ENCODE assay signal across 19 cellular contexts in the genomic region with DNA sequence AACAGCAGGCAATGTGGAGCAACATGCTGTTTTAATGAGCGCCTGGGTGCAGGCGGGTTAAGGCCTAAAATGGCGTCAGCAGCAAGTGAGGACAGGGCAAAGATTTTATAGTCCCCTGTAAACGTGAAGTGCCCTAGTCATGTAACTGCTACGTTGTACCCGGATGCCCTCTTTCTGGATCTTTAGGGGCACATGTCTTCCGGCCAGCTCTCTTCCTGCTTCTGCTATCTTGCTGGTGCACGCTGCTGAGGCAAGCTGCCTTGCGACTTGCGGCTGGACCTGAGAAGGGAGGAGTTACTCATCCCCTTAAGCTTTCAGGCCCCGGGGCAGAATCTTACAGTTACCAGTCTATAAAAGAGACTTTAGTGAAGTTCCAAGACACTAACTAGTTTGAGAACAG.
A peak's percentile ranks its signal among the peaks of the same experiment; 100 is the strongest.
DNase-seq lines count a peak whose midpoint lies in the region; ATAC-seq, FAIRE-seq and TF ChIP-seq lines count a peak whose summit lies in the region.
"Had no signal": no experiment of that assay in that cellular context is flagged by ENCODE, and none has a peak within 500 bp of the region (broad histone marks: within the 10 kb centered on the region; RNA-seq: fewer than 3 reads in every experiment).

No MANE protein-coding gene starts in this region.

- no peaks in the 10 kb centered on the region for H3K9me3 Mint-ChIP-seq in GM23338

- no peak overlapping the region for H2BK120ac ChIP-seq in mesenchymal stem cell (ENCODE audit: low read depth, low read length)

- ATAC-seq in GM23338 (no peak), GM18909 (IDR thresholded peaks at IDR 0.05; ENCODE audit: poor library complexity, unreplicated experiment) (no peak), HG02885 (IDR thresholded peaks at IDR 0.05; ENCODE audit: poor library complexity, unreplicated experiment) (no peak)

- 53 to 71% methylated on average over 9 to 11 of the region's 11 CpGs for WGBS in testis, 2 donors
- 95% methylated on average over 11 of the region's 11 CpGs for WGBS in mesenchymal stem cell

- H3K27ac ChIP-seq in GM23338 (ENCODE audit: low read depth): no peak overlapping the region
- no peak overlapping the region for H3K27ac ChIP-seq in testis
- no peak overlapping the region for H3K27ac ChIP-seq in Peyer's patch
- H3K27ac ChIP-seq in mesenchymal stem cell (ENCODE audit: low read length, poor library complexity, severe bottlenecking): no peak overlapping the region
- H3K27ac ChIP-seq: GM23248 had no signal

- H3K4me1 ChIP-seq in GM23338 (ENCODE audit: insufficient read depth) (0 out of 2 replicates have a peak, but pooled peaks cover under 1% of the 10 kb centered on the region), testis (no peaks in the 10 kb centered on the region), Peyer's patch (no peaks in the 10 kb centered on the region), mesenchymal stem cell (ENCODE audit: control insufficient read depth, insufficient read depth, low read depth, low read length) (no peaks in the 10 kb centered on the region)
- H3K4me1 ChIP-seq: Caco-2, HAP-1 had no signal

- H2BK5ac ChIP-seq in mesenchymal stem cell (ENCODE audit: low read depth, low read length, poor library complexity, severe bottlenecking): no peak overlapping the region

- no peak overlapping the region for H4K91ac ChIP-seq in mesenchymal stem cell (ENCODE audit: low read length)

- H3K9me3 ChIP-seq in testis (no peaks in the 10 kb centered on the region), Peyer's patch (no peaks in the 10 kb centered on the region), mesenchymal stem cell (ENCODE audit: control insufficient read depth, low read length) (no peaks in the 10 kb centered on the region)
- H3K9me3 ChIP-seq: Caco-2, HAP-1 had no signal

- H3K4ac ChIP-seq in mesenchymal stem cell (ENCODE audit: low read depth in 1 of 2, low read length in 2 of 2): no peak overlapping the region

- H3F3A ChIP-seq in GM23338 (replicated peaks; ENCODE audit: low read depth): no peaks in the 10 kb centered on the region

- no peaks in the 10 kb centered on the region for H3K4me1 Mint-ChIP-seq in GM23338
- H3K4me1 Mint-ChIP-seq: CD4-positive, alpha-beta memory T cell had no signal

- no peak overlapping the region for H4K8ac ChIP-seq in mesenchymal stem cell (ENCODE audit: low read length)

- no peak overlapping the region for H3K14ac ChIP-seq in mesenchymal stem cell (ENCODE audit: low read length in 2 of 2)

- H3K4me3 ChIP-seq in GM23338: no peak overlapping the region
- H3K4me3 ChIP-seq in bronchial epithelial cell (ENCODE audit: low read depth, low read length): no peak overlapping the region
- no peak overlapping the region for H3K4me3 ChIP-seq in testis
- H3K4me3 ChIP-seq in Peyer's patch: no peak overlapping the region
- no peak overlapping the region for H3K4me3 ChIP-seq in mesenchymal stem cell (ENCODE audit: insufficient read depth in 1 of 2, low read depth in 1 of 2, low read length in 2 of 2)
- H3K4me3 ChIP-seq: GM23248, HAP-1 had no signal

- TF ChIP-seq POLR2A in testis (IDR thresholded peaks at IDR 0.05): no peak
- TF ChIP-seq POLR2A in Peyer's patch (IDR thresholded peaks at IDR 0.05): no peak

- no peak overlapping the region for H2BK12ac ChIP-seq in mesenchymal stem cell (ENCODE audit: low read length in 2 of 2)

- no peak overlapping the region for H3K27ac Mint-ChIP-seq in GM23338
- H3K27ac Mint-ChIP-seq: CD4-positive, alpha-beta memory T cell; HFFc6 had no signal

- no peaks in the 10 kb centered on the region for H3K9me2 ChIP-seq in GM23338 (ENCODE audit: insufficient read depth)

- no peaks in the 10 kb centered on the region for H3K36me3 Mint-ChIP-seq in GM23338 (ENCODE audit: low read depth)
- H3K36me3 Mint-ChIP-seq: CD4-positive, alpha-beta memory T cell had no signal

- no peaks in the 10 kb centered on the region for H3K79me1 ChIP-seq in mesenchymal stem cell (replicated peaks; ENCODE audit: low read length, poor library complexity, severe bottlenecking)

- no peak overlapping the region for H3K4me3 Mint-ChIP-seq in GM23338
- H3K4me3 Mint-ChIP-seq: CD4-positive, alpha-beta memory T cell; HFFc6 had no signal

- no peaks in the 10 kb centered on the region for H3K36me3 ChIP-seq in GM23338 (ENCODE audit: insufficient read depth)
- H3K36me3 ChIP-seq in bronchial epithelial cell (ENCODE audit: control insufficient read depth, insufficient read depth, low read length): no peaks in the 10 kb centered on the region
- H3K36me3 ChIP-seq in testis (ENCODE audit: low read depth, missing control alignments): no peaks in the 10 kb centered on the region
- no peaks in the 10 kb centered on the region for H3K36me3 ChIP-seq in Peyer's patch
- H3K36me3 ChIP-seq in mesenchymal stem cell (ENCODE audit: control insufficient read depth in 1 of 2, insufficient read depth in 2 of 2, low read depth in 1 of 2, low read length in 2 of 2): no peaks in the 10 kb centered on the region
- H3K36me3 ChIP-seq: HAP-1 had no signal

- no peak overlapping the region for H2BK15ac ChIP-seq in mesenchymal stem cell (ENCODE audit: low read depth, poor library complexity, severe bottlenecking)

- H3K79me2 ChIP-seq in GM23338 (replicated peaks; ENCODE audit: insufficient read depth): no peaks in the 10 kb centered on the region

- TF ChIP-seq CTCF in GM23338 (conservative IDR thresholded peaks at IDR 0.05; ENCODE audit: low read depth in 2 of 2) (no peak), bronchial epithelial cell (IDR thresholded peaks at IDR 0.05; ENCODE audit: insufficient read depth, low read length, severe bottlenecking) (no peak), testis (IDR thresholded peaks at IDR 0.05) (no peak), Peyer's patch (IDR thresholded peaks at IDR 0.05) (no peak)

- peak; percentile 68 for FAIRE-seq in bronchial epithelial cell (lab: Jason Lieb, UNC)
- FAIRE-seq: G401.6, GM12892, GM19239 had no signal

- H3K18ac ChIP-seq in mesenchymal stem cell (ENCODE audit: low read depth in 1 of 2, low read length in 2 of 2): no peak overlapping the region

- intact Hi-C loops in testis (cut with DNase I; ENCODE audit: low total_unique reads): no loop called here

- peak overlapping the region; percentile 90 for H2AFZ ChIP-seq in GM23338
- no peak overlapping the region for H2AFZ ChIP-seq in mesenchymal stem cell (ENCODE audit: low read depth, low read length)
- H2AFZ ChIP-seq: GM23248 had no signal

- H3K27me3 ChIP-seq in GM23338 (ENCODE audit: insufficient read depth) (no peaks in the 10 kb centered on the region), bronchial epithelial cell (ENCODE audit: control insufficient read depth, insufficient read depth, low read length) (no peaks in the 10 kb centered on the region), testis (no peaks in the 10 kb centered on the region), Peyer's patch (no peaks in the 10 kb centered on the region), mesenchymal stem cell (ENCODE audit: control insufficient read depth in 1 of 2, insufficient read depth in 1 of 2, low read length in 2 of 2) (no peaks in the 10 kb centered on the region)

- H3K4me2 ChIP-seq in GM23338: no peak overlapping the region
- H3K4me2 ChIP-seq in mesenchymal stem cell (ENCODE audit: low read length, poor library complexity, severe bottlenecking): no peak overlapping the region

- H4K20me1 ChIP-seq in GM23338 (replicated peaks; ENCODE audit: insufficient read depth): no peaks in the 10 kb centered on the region

- no peak overlapping the region for H2AK5ac ChIP-seq in mesenchymal stem cell (ENCODE audit: low read length, severe bottlenecking)

- no peak overlapping the region for H3K9ac ChIP-seq in mesenchymal stem cell (ENCODE audit: low read length)
- H3K9ac ChIP-seq: GM23248 had no signal

- no peak for DNase-seq in GM23338 (ENCODE audit: low spot score)
- peak; percentile 22 for DNase-seq in RPMI7951 (ENCODE audit: low read depth)
- no peak for DNase-seq in bronchial epithelial cell (ENCODE audit: low read depth)
- DNase-seq in testis: peak; percentile 22
- DNase-seq in Peyer's patch: no peak
- no peak for DNase-seq in mesenchymal stem cell
- DNase-seq: C1 segment of cervical spinal cord; Caco-2; CD4-positive, alpha-beta memory T cell; DMS153; DND-41; GM23248; HFFc6 had no signal

- no peak overlapping the region for H3K23ac ChIP-seq in mesenchymal stem cell (ENCODE audit: low read length in 2 of 2)

- H3K27me3 Mint-ChIP-seq in GM23338 (ENCODE audit: insufficient read depth, low read depth, poor library complexity): no peaks in the 10 kb centered on the region
- H3K27me3 Mint-ChIP-seq: CD4-positive, alpha-beta memory T cell had no signal

TF ChIP-seq in GM23338, 12 proteins besides CTCF, POLR2A, EP300 and RAD21 (continues in another document):
- no peak for TF ChIP-seq NANOG (IDR thresholded peaks at IDR 0.05; ENCODE audit: borderline replicate concordance)
- TF ChIP-seq POLR2AphosphoS5 (IDR thresholded peaks at IDR 0.05; ENCODE audit: low read depth): no peak

Comparison
In these comparisons a context has a peak if more than half of its experiments do, and no peak if none do; other contexts are left out.
1. DNase-seq: peak in RPMI7951 (single experiment) and testis (single experiment); none in GM23338 (single experiment), bronchial epithelial cell (single experiment), Peyer's patch (0 of 3) and mesenchymal stem cell (single experiment).